In genomic region chr2:233481368-233482142, GRCh38 we compare ENCODE assay signal across 14 cellular contexts.
DNase-seq lines count a peak whose midpoint lies in the region; FAIRE-seq and TF ChIP-seq lines count a peak whose summit lies in the region.
"Had no signal": no experiment of that assay in that cellular context is flagged by ENCODE, and none has a peak within 500 bp of the region (broad histone marks: within the 10 kb centered on the region; RNA-seq: fewer than 3 reads in every experiment).

No MANE protein-coding gene starts in this region.

- H3K27me3 ChIP-seq in thymus (ENCODE audit: control insufficient read depth, insufficient read depth) = no peaks in the 10 kb centered on the region

- H3K36me3 ChIP-seq in thymus (ENCODE audit: control insufficient read depth, insufficient read depth) = peaks cover 38% of the 10 kb centered on the region

- H3K4me3 ChIP-seq in thymus (ENCODE audit: low read length) = no peak overlapping the region
- H3K4me3 ChIP-seq: GM12878, K562 had no signal

- H3K4me1 ChIP-seq in thymus (ENCODE audit: control insufficient read depth, insufficient read depth, low read length) = no peaks in the 10 kb centered on the region

- FAIRE-seq in RCC 7860 (lab: Jason Lieb, UNC) = no peak
- FAIRE-seq: GM12878, K562 had no signal

- DNase-seq in DMS 273 (lab: John Stamatoyannopoulos, UW; ENCODE audit: unreplicated experiment) (peak; percentile 27), DMS 273 treated with DMSO at 0.1 percent for 48 hours (lab: John Stamatoyannopoulos, UW) (no peak), cerebellum (ENCODE audit: low spot score) (peak; percentile 79), amniotic stem cell (lab: John Stamatoyannopoulos, UW) (no peak), RCC 7860 (ENCODE audit: low spot score) (no peak)
- no peak for DNase-seq in activated CD4-positive, CD25-positive, alpha-beta regulatory T cell treated with anti-CD3 and anti-CD28 coated beads, Interleukin-2, amount 50 U/mL, for 72 hours
- DNase-seq: Calu3; natural killer cell; stimulated activated CD4-positive, alpha-beta T cell treated with anti-CD3 and anti-CD28 coated beads, Interleukin-15, amount 100 ng/mL, for 24 hours had no signal

- no peak overlapping the region for H3K4me3 Mint-ChIP-seq in nephron
- H3K4me3 Mint-ChIP-seq: natural killer cell had no signal

- H3K27ac ChIP-seq in thymus (ENCODE audit: low read depth) = peak overlapping the region; percentile 20
- H3K27ac ChIP-seq: 22Rv1 had no signal

- peak overlapping the region; percentile 20 to 74 (median 68) for H3K27ac Mint-ChIP-seq in nephron
- H3K27ac Mint-ChIP-seq: natural killer cell had no signal

- H3K27me3 Mint-ChIP-seq in nephron (ENCODE audit: low read depth) = no peaks in the 10 kb centered on the region

- H3K4me1 Mint-ChIP-seq in nephron = peaks cover 15% of the 10 kb centered on the region

- WGBS in thymus = 94% methylated on average over 22 of the region's 22 CpGs

- no peaks in the 10 kb centered on the region for H3K9me3 Mint-ChIP-seq in nephron
- H3K9me3 Mint-ChIP-seq: natural killer cell had no signal

- no peaks in the 10 kb centered on the region for H3K9me3 ChIP-seq in thymus (ENCODE audit: control insufficient read depth)

- H3K36me3 Mint-ChIP-seq in nephron (ENCODE audit: low read depth) = peaks cover 61% of the 10 kb centered on the region

- no peak for TF ChIP-seq CTCF in nephron (IDR thresholded peaks at IDR 0.05; ENCODE audit: unreplicated experiment in 3 of 3)

Comparison
In these comparisons a context has a peak if more than half of its experiments do, and no peak if none do; other contexts are left out.
1. DNase-seq: peak in DMS 273 (single experiment) and cerebellum (single experiment); none in DMS 273 treated with DMSO at 0.1 percent for 48 hours (single experiment), amniotic stem cell (single experiment), RCC 7860 (single experiment) and activated CD4-positive, CD25-positive, alpha-beta regulatory T cell treated with anti-CD3 and anti-CD28 coated beads, Interleukin-2, amount 50 U/mL, for 72 hours (single experiment).